ENCODE assay signal across 8 cellular contexts in the genomic region with DNA sequence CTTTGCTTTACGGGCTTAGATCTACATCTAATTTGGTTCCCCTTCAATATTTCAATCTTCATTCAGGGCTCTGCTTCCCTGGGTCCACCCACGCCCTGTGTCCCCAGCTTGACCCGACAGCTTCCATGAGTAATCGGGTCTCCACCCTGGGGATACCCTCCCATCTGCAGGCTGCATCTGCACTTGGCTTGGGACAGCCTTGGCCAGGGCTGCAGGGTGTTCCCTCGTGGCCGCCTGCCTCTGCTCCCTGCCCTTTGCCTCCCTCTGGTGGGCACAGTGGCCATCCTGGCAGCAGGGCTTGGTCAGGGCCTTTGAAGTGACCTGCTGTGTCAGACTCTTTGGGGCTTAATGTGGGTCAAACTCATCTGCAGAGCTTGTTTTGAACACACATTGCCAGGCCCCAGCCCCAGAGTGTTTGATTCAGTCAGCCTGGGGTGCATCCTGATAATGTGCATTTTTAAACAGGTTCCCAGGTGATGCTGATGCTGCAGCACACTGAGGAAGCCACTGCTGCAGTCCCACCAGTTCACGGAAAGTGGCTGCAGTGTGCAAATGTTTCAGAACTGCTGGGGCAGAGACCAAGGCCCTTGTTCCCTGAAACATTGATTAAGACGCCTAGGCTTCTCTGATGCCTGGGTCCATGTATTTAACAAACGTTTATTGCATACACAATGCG.
DNase-seq lines count a peak whose midpoint lies in the region; ATAC-seq and TF ChIP-seq lines count a peak whose summit lies in the region.

No MANE protein-coding gene starts in this region.

- no peaks in the 10 kb centered on the region for H3K9me3 ChIP-seq in PC-3 (ENCODE audit: low read length)
- H3K9me3 ChIP-seq in esophagus squamous epithelium = no peaks in the 10 kb centered on the region
- H3K9me3 ChIP-seq in A673 (ENCODE audit: low read depth, low read length, poor library complexity, severe bottlenecking) = no peaks in the 10 kb centered on the region

- TF ChIP-seq CTCF in PC-3 (conservative IDR thresholded peaks at IDR 0.05; ENCODE audit: low read depth, low read length) (peak; percentile 90), esophagus squamous epithelium (IDR thresholded peaks at IDR 0.05) (peak in 5 of 6 experiments; percentile 53 to 82 (median 56)), osteocyte (IDR thresholded peaks at IDR 0.05) (peak; percentile 63), A673 (conservative IDR thresholded peaks at IDR 0.05; ENCODE audit: low read depth, low read length) (no peak; the same call in 1 of the 2 replicates)

- H3K36me3 ChIP-seq in PC-3 (ENCODE audit: low read depth, low read length) (no peaks in the 10 kb centered on the region), esophagus squamous epithelium (no peaks in the 10 kb centered on the region), A673 (ENCODE audit: insufficient read depth, low read length, poor library complexity, severe bottlenecking) (no peaks in the 10 kb centered on the region)

- ATAC-seq in PC-3 = peak; percentile 74

- WGBS in esophagus squamous epithelium, 2 donors = 33 to 48% methylated on average over 7 to 10 of the region's 10 CpGs

- H2AFZ ChIP-seq in PC-3 (ENCODE audit: low read length) = peak overlapping the region; percentile 21; the same call in 1 of the 2 replicates

- no peak overlapping the region for H3K27ac Mint-ChIP-seq in osteocyte (ENCODE audit: unreplicated experiment)

- intact Hi-C loops in PC-3 (cut with micrococcal nuclease) (loop anchor here (1.0 to 5.0 kb wide), 6 partner anchors 35 to 416 kb away; no protein-coding TSS in a partner anchor), esophagus squamous epithelium (cut with DNase I) (no loop called here), A673 (cut with micrococcal nuclease; ENCODE audit: unreplicated experiment) (no loop called here)

- CTCF ChIA-PET in PC-3 (lab: Charles Lee) (interaction anchor here (1.0 to 3.2 kb wide), 3 partner anchors 51 to 416 kb away, joined by 3 to 31 read pairs (median 3); no protein-coding TSS in a partner anchor), A673 (lab: Charles Lee) (no interaction called here)

- no peak for TF ChIP-seq POLR2A in esophagus squamous epithelium (IDR thresholded peaks at IDR 0.05)

- H3F3A ChIP-seq in PC-3 (ENCODE audit: low read length, unreplicated experiment) = peaks cover 9% of the 10 kb centered on the region

- no TSS peak for BruUV-seq in PC-3 (replicated peaks; lab: Mats Ljungman, UMichigan)
- no TSS peak for BruUV-seq in A673 (replicated peaks; lab: Mats Ljungman, UMichigan)

- no peaks in the 10 kb centered on the region for H3K9me2 ChIP-seq in PC-3 (replicated peaks; ENCODE audit: low read length)

- peaks cover 89% of the 10 kb centered on the region for H3K4me1 Mint-ChIP-seq in osteocyte (ENCODE audit: unreplicated experiment)

- no peaks in the 10 kb centered on the region for H4K20me1 ChIP-seq in PC-3 (ENCODE audit: low read length)

- H3K27me3 Mint-ChIP-seq in osteocyte (ENCODE audit: unreplicated experiment) = no peaks in the 10 kb centered on the region

- H3K9me3 Mint-ChIP-seq in osteocyte (ENCODE audit: unreplicated experiment) = no peaks in the 10 kb centered on the region

- peak overlapping the region; percentile 70 for H3K9ac ChIP-seq in PC-3 (ENCODE audit: low read length)

- DNase-seq in NCI-H748 (lab: John Stamatoyannopoulos, UW; ENCODE audit: unreplicated experiment) (peak; percentile 36), NCI-H748 treated with DMSO at 0.1 percent for 48 hours (lab: John Stamatoyannopoulos, UW) (no peak), PC-3 (peak; percentile 78), esophagus squamous epithelium (lab: John Stamatoyannopoulos, UW) (no peak), osteocyte (ENCODE audit: extremely low spot score, unreplicated experiment) (no peak), NCI-H1694 treated with DMSO at 0.1 percent for 48 hours (lab: John Stamatoyannopoulos, UW) (no peak), GM19238 (ENCODE audit: insufficient read length, low spot score) (no peak), A673 (ENCODE audit: low spot score) (no peak)

- H3K4me1 ChIP-seq in PC-3 (ENCODE audit: insufficient read depth, low read length) (peaks cover 69% of the 10 kb centered on the region), esophagus squamous epithelium (peaks cover 0 to 38% (median 13%) of the 10 kb centered on the region in 3 donors), A673 (ENCODE audit: insufficient read depth, low read length, poor library complexity, severe bottlenecking) (no peaks in the 10 kb centered on the region)

- no peaks in the 10 kb centered on the region for H3K27me3 ChIP-seq in PC-3 (ENCODE audit: low read length)
- no peaks in the 10 kb centered on the region for H3K27me3 ChIP-seq in esophagus squamous epithelium
- H3K27me3 ChIP-seq in A673 (replicated peaks; ENCODE audit: insufficient read depth, low read depth, low read length, poor library complexity) = no peaks in the 10 kb centered on the region

- no peak overlapping the region for H3K4me3 ChIP-seq in PC-3 (ENCODE audit: low read length)
- H3K4me3 ChIP-seq in esophagus squamous epithelium = no peak overlapping the region
- no peak overlapping the region for H3K4me3 ChIP-seq in A673 (ENCODE audit: low read depth, low read length, poor library complexity, severe bottlenecking)

- POLR2A ChIA-PET in PC-3 (lab: Charles Lee; ENCODE audit: unreplicated experiment) (no interaction called here), A673 (lab: Charles Lee; ENCODE audit: low non-redundant PET) (no interaction called here)

- H3K79me2 ChIP-seq in PC-3 (ENCODE audit: low read length) = no peaks in the 10 kb centered on the region

- H3K36me3 Mint-ChIP-seq in osteocyte (ENCODE audit: unreplicated experiment) = no peaks in the 10 kb centered on the region

- H3K4me3 Mint-ChIP-seq in osteocyte (ENCODE audit: unreplicated experiment) = no peak overlapping the region

- peak overlapping the region; percentile 96 for H3K27ac ChIP-seq in PC-3 (ENCODE audit: low read length)
- no peak overlapping the region for H3K27ac ChIP-seq in esophagus squamous epithelium
- H3K27ac ChIP-seq in A673 (ENCODE audit: low read depth, low read length, poor library complexity, severe bottlenecking) = no peak overlapping the region

- H3K4me2 ChIP-seq in PC-3 (ENCODE audit: low read length) = peak overlapping the region; percentile 71

Comparison
In these comparisons a context has a peak if more than half of its experiments do, and no peak if none do; other contexts are left out.
1. DNase-seq: peak in NCI-H748 (single experiment) and PC-3 (single experiment); none in NCI-H748 treated with DMSO at 0.1 percent for 48 hours (single experiment), esophagus squamous epithelium (single experiment), osteocyte (single experiment), NCI-H1694 treated with DMSO at 0.1 percent for 48 hours (single experiment), GM19238 (single experiment) and A673 (single experiment).